Comparison of ENCODE assay signal across 1 cellular context in the genomic region with DNA sequence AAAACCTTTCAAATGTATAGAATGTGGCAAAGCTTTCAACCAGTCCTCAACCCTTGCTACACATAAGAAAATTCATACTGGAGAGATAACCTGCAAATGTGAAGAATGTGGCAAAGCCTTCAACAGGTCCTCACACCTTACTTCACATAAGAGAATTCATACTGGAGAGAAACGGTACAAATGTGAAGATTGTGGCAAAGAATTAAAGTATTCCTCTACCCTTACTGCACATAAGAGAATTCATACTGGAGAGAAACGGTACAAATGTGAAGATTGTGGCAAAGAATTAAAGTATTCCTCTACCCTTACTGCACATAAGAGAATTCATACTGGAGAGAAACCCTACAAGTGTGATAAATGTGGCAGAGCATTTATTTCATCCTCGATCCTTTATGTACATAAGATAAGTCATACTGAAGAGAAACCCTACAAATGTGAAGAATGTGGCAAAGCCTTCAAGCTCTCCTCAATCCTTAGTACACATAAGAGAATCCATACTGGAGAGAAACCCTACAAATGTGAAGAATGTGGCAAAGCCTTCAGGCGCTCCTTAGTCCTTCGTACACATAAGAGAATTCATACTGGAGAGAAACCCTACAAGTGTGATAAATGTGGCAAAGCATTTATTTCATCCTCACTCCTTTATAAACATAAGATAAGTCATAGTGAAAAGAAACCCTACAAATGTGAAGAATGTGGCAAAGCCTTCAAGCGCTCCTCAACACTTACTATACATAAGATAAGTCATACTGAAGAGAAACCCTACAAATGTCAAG. TPM values are rescaled to one million over a fixed set of nuclear protein-coding genes. Genes with fewer than 3 reads are reported as not detected.
"Had no signal": no experiment of that assay in that cellular context is flagged by ENCODE, and none has a peak within 500 bp of the region (broad histone marks: within the 10 kb centered on the region; RNA-seq: fewer than 3 reads in every experiment).

No MANE protein-coding gene starts in this region.

RNA-seq across cellular contexts. Expression of a gene that starts 40.5 kb away (rescaled TPM):
- total RNA-seq: MCF 10A had no signal

RNA-seq across cellular contexts. Expression of a gene that starts 48.8 kb away (rescaled TPM):
- total RNA-seq: MCF 10A had no signal
